19 cellular contexts compared by ENCODE assay signal in the genomic region with DNA sequence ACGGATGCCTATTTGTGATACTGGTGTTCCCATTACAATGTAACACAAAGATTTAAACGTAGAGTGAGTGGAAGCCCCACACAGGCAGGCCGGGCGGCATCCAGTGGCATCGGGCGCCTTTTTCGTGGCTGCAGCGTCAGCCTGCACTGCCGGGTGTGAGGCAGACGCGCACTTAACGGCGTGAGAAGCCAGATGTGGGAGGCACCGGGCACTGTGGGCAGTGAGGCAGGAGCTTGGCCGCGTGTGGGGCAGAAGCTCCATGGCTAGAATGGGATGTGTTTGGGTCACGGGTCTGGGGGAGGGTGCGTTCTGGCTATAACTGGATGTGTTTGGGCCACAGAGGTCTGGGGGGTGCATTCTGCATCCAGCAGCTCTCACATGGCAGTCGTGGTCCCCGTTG.
DNase-seq lines count a peak whose midpoint lies in the region; ATAC-seq and TF ChIP-seq lines count a peak whose summit lies in the region.
"Had no signal": no experiment of that assay in that cellular context is flagged by ENCODE, and none has a peak within 500 bp of the region (broad histone marks: within the 10 kb centered on the region; RNA-seq: fewer than 3 reads in every experiment).

No MANE protein-coding gene starts in this region.

- H3K18ac ChIP-seq in neuronal stem cell (ENCODE audit: low read length) = peak overlapping the region; percentile 69

- H3K9me3 ChIP-seq in endodermal cell (ENCODE audit: control insufficient read depth, low read length) = peaks cover 7% of the 10 kb centered on the region
- peaks cover 2 to 6% of the 10 kb centered on the region in 2 donors for H3K9me3 ChIP-seq in neuronal stem cell (replicated peaks in 1 of 2; ENCODE audit: control insufficient read depth in 2 of 2, insufficient read depth in 1 of 2, low read depth in 1 of 2, low read length in 2 of 2)
- no peaks in the 10 kb centered on the region for H3K9me3 ChIP-seq in vagina
- H3K9me3 ChIP-seq: A549 had no signal

- H4K8ac ChIP-seq in neuronal stem cell (ENCODE audit: low read depth, low read length) = no peak overlapping the region

- CTCF ChIA-PET in activated CD4-positive, alpha-beta T cell treated with anti-CD3 and anti-CD28 coated beads, Interleukin-2, amount 10 ng/mL, durations not matched to agents 7 days and 5 days (lab: Charles Lee) = no interaction called here

- H3K4me2 ChIP-seq in neuronal stem cell (ENCODE audit: insufficient read depth, low read length, poor library complexity, severe bottlenecking) = no peak overlapping the region
- H3K4me2 ChIP-seq: A549, GM23338 had no signal

- no peak for TF ChIP-seq CTCF in endodermal cell (conservative IDR thresholded peaks at IDR 0.05)
- TF ChIP-seq CTCF in vagina (IDR thresholded peaks at IDR 0.05) = no peak

- intact Hi-C loops in vagina (cut with DNase I) = no loop called here

- no peaks in the 10 kb centered on the region for H3K4me1 Mint-ChIP-seq in activated CD4-positive, alpha-beta T cell treated with anti-CD3 and anti-CD28 coated beads, Interleukin-2, amount 10 ng/mL, durations not matched to agents 7 days and 5 days
- no peaks in the 10 kb centered on the region for H3K4me1 Mint-ChIP-seq in endodermal cell
- H3K4me1 Mint-ChIP-seq: GM23338 had no signal

- H3K9ac ChIP-seq in endodermal cell (ENCODE audit: extremely low read depth, low read length, poor library complexity, severe bottlenecking) = no peak overlapping the region
- H3K9ac ChIP-seq in neuronal stem cell (ENCODE audit: low read depth, low read length, poor library complexity) = no peak overlapping the region

- H2AK5ac ChIP-seq in neuronal stem cell (ENCODE audit: low read depth, low read length) = no peak overlapping the region

- ATAC-seq in HG03280 (IDR thresholded peaks at IDR 0.05; ENCODE audit: unreplicated experiment) = no peak
- ATAC-seq: A549, GM23338, HCT116, HepG2 had no signal

- H3K4me3 ChIP-seq in endodermal cell (ENCODE audit: low read length) (no peak overlapping the region), neuronal stem cell (ENCODE audit: low read length in 2 of 2) (no peak overlapping the region), vagina (no peak overlapping the region)
- H3K4me3 ChIP-seq: A549, GM23338 had no signal

- H3K4me3 Mint-ChIP-seq in activated CD4-positive, alpha-beta T cell treated with anti-CD3 and anti-CD28 coated beads, Interleukin-2, amount 10 ng/mL, durations not matched to agents 7 days and 5 days = no peak overlapping the region
- H3K4me3 Mint-ChIP-seq in endodermal cell = no peak overlapping the region
- H3K4me3 Mint-ChIP-seq: CD4-positive, alpha-beta T cell; GM23338; HFFc6 had no signal

- H3K14ac ChIP-seq in neuronal stem cell (ENCODE audit: low read length) = peak overlapping the region; percentile 51

- no peak for TF ChIP-seq POLR2A in vagina (IDR thresholded peaks at IDR 0.05)

- H2BK12ac ChIP-seq in neuronal stem cell (ENCODE audit: low read length) = peak overlapping the region; percentile 19

- no peak for DNase-seq in activated CD4-positive, alpha-beta T cell treated with anti-CD3 and anti-CD28 coated beads, Interleukin-2, amount 10 ng/mL, durations not matched to agents 7 days and 5 days
- DNase-seq in activated CD4-positive, alpha-beta T cell treated with anti-CD3 and anti-CD28 coated beads, Interleukin-2, amount 50 U/mL, for 4 hours = no peak
- DNase-seq in endodermal cell = no peak
- DNase-seq in neuronal stem cell (ENCODE audit: low spot score) = no peak
- DNase-seq in vagina (ENCODE audit: extremely low spot score in 2 of 2) = no peak
- DNase-seq in NCI-H1048 (lab: John Stamatoyannopoulos, UW) = no peak
- no peak for DNase-seq in amniotic stem cell (lab: John Stamatoyannopoulos, UW)
- DNase-seq: AML-193; Caco-2; CD4-positive, alpha-beta T cell; H7; HFFc6 had no signal

- H3K27ac Mint-ChIP-seq in activated CD4-positive, alpha-beta T cell treated with anti-CD3 and anti-CD28 coated beads, Interleukin-2, amount 10 ng/mL, durations not matched to agents 7 days and 5 days = peak overlapping the region; percentile 13
- H3K27ac Mint-ChIP-seq in endodermal cell = peak overlapping the region; percentile 21
- H3K27ac Mint-ChIP-seq: CD4-positive, alpha-beta T cell; GM23338; HFFc6 had no signal

- H3K23ac ChIP-seq in neuronal stem cell (ENCODE audit: low read depth, low read length, poor library complexity) = no peak overlapping the region

- H3K36me3 ChIP-seq in endodermal cell (ENCODE audit: control insufficient read depth, insufficient read depth, low read length) (no peaks in the 10 kb centered on the region), neuronal stem cell (replicated peaks in 1 of 2; ENCODE audit: control insufficient read depth in 2 of 2, insufficient read depth in 2 of 2, low read length in 2 of 2) (peaks cover 3 to 15% of the 10 kb centered on the region in 2 donors), vagina (no peaks in the 10 kb centered on the region)

- WGBS in endodermal cell (ENCODE audit: insufficient coverage in 1 of 2, insufficient read length in 1 of 2), 2 experiments = 95 to 97% methylated on average over 17 to 20 of the region's 20 CpGs
- WGBS in neuronal stem cell (ENCODE audit: extremely low coverage in 2 of 2, insufficient read length in 2 of 2, insufficient replicate concordance in 1 of 2), 2 donors = no CpG with 5 or more reads among the region's 20 CpGs

- H3K4ac ChIP-seq in neuronal stem cell (ENCODE audit: low read length) = peak overlapping the region; percentile 20

- POLR2A ChIA-PET in activated CD4-positive, alpha-beta T cell treated with anti-CD3 and anti-CD28 coated beads, Interleukin-2, amount 10 ng/mL, durations not matched to agents 7 days and 5 days (lab: Charles Lee) = no interaction called here

- H3K9me3 Mint-ChIP-seq in activated CD4-positive, alpha-beta T cell treated with anti-CD3 and anti-CD28 coated beads, Interleukin-2, amount 10 ng/mL, durations not matched to agents 7 days and 5 days = no peaks in the 10 kb centered on the region
- peaks cover 3% of the 10 kb centered on the region for H3K9me3 Mint-ChIP-seq in endodermal cell
- H3K9me3 Mint-ChIP-seq: CD4-positive, alpha-beta T cell; HFFc6 had no signal

- H2BK5ac ChIP-seq in neuronal stem cell (ENCODE audit: low read length) = peak overlapping the region; percentile 13

- no peak overlapping the region for H2AFZ ChIP-seq in neuronal stem cell (ENCODE audit: low read length)
- H2AFZ ChIP-seq: GM23338 had no signal

- H2BK15ac ChIP-seq in neuronal stem cell (ENCODE audit: low read length) = no peak overlapping the region

- H3K27me3 ChIP-seq in endodermal cell (ENCODE audit: control insufficient read depth, insufficient read depth, low read length, poor library complexity, severe bottlenecking) = no peaks in the 10 kb centered on the region
- H3K27me3 ChIP-seq in neuronal stem cell (ENCODE audit: control insufficient read depth in 3 of 3, insufficient read depth in 3 of 3, low read depth in 1 of 3, low read length in 3 of 3) = no peaks in the 10 kb centered on the region
- H3K27me3 ChIP-seq in vagina = no peaks in the 10 kb centered on the region

- H3K4me1 ChIP-seq in endodermal cell (ENCODE audit: control insufficient read depth, insufficient read depth, low read length) (no peaks in the 10 kb centered on the region), neuronal stem cell (ENCODE audit: control insufficient read depth in 2 of 2, insufficient read depth in 1 of 2, low read depth in 1 of 2, low read length in 2 of 2) (no peaks in the 10 kb centered on the region), vagina (peaks cover 17% of the 10 kb centered on the region)
- H3K4me1 ChIP-seq: A549, Caco-2 had no signal

- H4K91ac ChIP-seq in neuronal stem cell (ENCODE audit: low read depth, low read length, poor library complexity) = no peak overlapping the region

- H2BK120ac ChIP-seq in neuronal stem cell (ENCODE audit: low read depth, low read length) = no peak overlapping the region

- H3K27ac ChIP-seq in endodermal cell (ENCODE audit: low read depth, low read length) (no peak overlapping the region), neuronal stem cell (replicated peaks; ENCODE audit: low read length) (no peak overlapping the region), vagina (peak overlapping the region; percentile 76)
- H3K27ac ChIP-seq: 22Rv1, A549, C4-2B had no signal

- no peaks in the 10 kb centered on the region for H3K79me1 ChIP-seq in neuronal stem cell (ENCODE audit: low read depth, low read length)

- no peaks in the 10 kb centered on the region for H3K27me3 Mint-ChIP-seq in activated CD4-positive, alpha-beta T cell treated with anti-CD3 and anti-CD28 coated beads, Interleukin-2, amount 10 ng/mL, durations not matched to agents 7 days and 5 days
- H3K27me3 Mint-ChIP-seq in endodermal cell (ENCODE audit: insufficient read depth) = no peaks in the 10 kb centered on the region
- H3K27me3 Mint-ChIP-seq: CD4-positive, alpha-beta T cell had no signal

- no peaks in the 10 kb centered on the region for H3K36me3 Mint-ChIP-seq in activated CD4-positive, alpha-beta T cell treated with anti-CD3 and anti-CD28 coated beads, Interleukin-2, amount 10 ng/mL, durations not matched to agents 7 days and 5 days (ENCODE audit: low read depth)
- peaks cover 18% of the 10 kb centered on the region for H3K36me3 Mint-ChIP-seq in endodermal cell (ENCODE audit: low read depth)
